ENCODE assay signal across 20 cellular contexts in genomic region chr11:10749476-10749875, GRCh38. TPM values are rescaled to one million over a fixed set of nuclear protein-coding genes. Genes with fewer than 3 reads are reported as not detected.
DNase-seq lines count a peak whose midpoint lies in the region; ATAC-seq and TF ChIP-seq lines count a peak whose summit lies in the region.
"Had no signal": no experiment of that assay in that cellular context is flagged by ENCODE, and none has a peak within 500 bp of the region (broad histone marks: within the 10 kb centered on the region; RNA-seq: fewer than 3 reads in every experiment).

No MANE protein-coding gene starts in this region.

- H3K4me1 ChIP-seq in BLaER1 treated with 17β-estradiol and CSF1 and Interleukin-3, amounts not matched to agents 10 nM and 100 nM, result peaks cover 19 to 52% (median 41%) of the 10 kb centered on the region in 10 experiments
- peaks cover 17% of the 10 kb centered on the region for H3K4me1 ChIP-seq in CD8-positive, alpha-beta memory T cell (ENCODE audit: insufficient read depth, low read length)
- peaks cover 10 to 26% of the 10 kb centered on the region in 2 donors for H3K4me1 ChIP-seq in gastrocnemius medialis

- H3K4me2 ChIP-seq in BLaER1 treated with 17β-estradiol and CSF1 and Interleukin-3, amounts not matched to agents 10 nM and 100 nM, result peak overlapping the region in 7 of 11 experiments; percentile 19 to 71 (median 55); a peak in 9 of 22 replicates

- peaks cover 21 to 57% (median 41%) of the 10 kb centered on the region in 3 donors for H3K4me1 Mint-ChIP-seq in CD8-positive, alpha-beta memory T cell
- peaks cover 34% of the 10 kb centered on the region for H3K4me1 Mint-ChIP-seq in activated CD8-positive, alpha-beta T cell treated with anti-CD3 and anti-CD28 coated beads, Interleukin-2, amount 10 ng/mL, durations not matched to agents 7 days and 5 days (ENCODE audit: low read depth)
- peaks cover 16 to 24% of the 10 kb centered on the region in 2 donors for H3K4me1 Mint-ChIP-seq in natural killer cell treated with Interleukin-12 subunit alpha and Interleukin-12 subunit beta and Interleukin-15 and Interleukin-18, amount 100 ng/mL, for 72 hours (ENCODE audit: low read depth in 2 of 2)

- intact Hi-C loops in gastrocnemius medialis (cut with DNase I; ENCODE audit: low total_unique reads), result no loop called here

- H3K36me3 ChIP-seq in BLaER1 treated with 17β-estradiol and CSF1 and Interleukin-3, amounts not matched to agents 10 nM and 100 nM, result peaks cover 6 to 20% (median 17%) of the 10 kb centered on the region in 11 experiments; a peak in 19 of 22 replicates
- peaks cover 8% of the 10 kb centered on the region for H3K36me3 ChIP-seq in CD8-positive, alpha-beta memory T cell (ENCODE audit: insufficient read depth, low read length)
- peaks cover 0 to 19% of the 10 kb centered on the region in 2 donors for H3K36me3 ChIP-seq in gastrocnemius medialis
- H3K36me3 ChIP-seq: thoracic aorta had no signal

- in situ Hi-C loops in gastrocnemius medialis (cut with MboI; ENCODE audit: low sequenced_read_pairs in 4 of 4), result loop anchor here in 3 of 4 donors (25.0 kb wide), 3 partner anchors 212 to 987 kb away; partner anchors contain the start of gene RNF141 (in 1 of the 3)

- CTCF ChIA-PET in CD8-positive, alpha-beta memory T cell (lab: Charles Lee), result no interaction called here
- CTCF ChIA-PET in activated CD8-positive, alpha-beta T cell treated with anti-CD3 and anti-CD28 coated beads, Interleukin-2, amount 10 ng/mL, durations not matched to agents 7 days and 5 days (lab: Charles Lee), result interaction anchor here (2.3 kb wide), 1 partner anchor 12 kb away, joined by 8 read pairs; no protein-coding TSS in a partner anchor
- CTCF ChIA-PET in HEK293T (lab: Yijun Ruan, JAX), result no interaction called here

- no peak for TF ChIP-seq POLR2A in gastrocnemius medialis (IDR thresholded peaks at IDR 0.05)

- no peak overlapping the region for H3K4me3 ChIP-seq in BLaER1 treated with 17β-estradiol and CSF1 and Interleukin-3, amounts not matched to agents 10 nM and 100 nM
- no peak overlapping the region for H3K4me3 ChIP-seq in CD8-positive, alpha-beta memory T cell (ENCODE audit: low read length)
- H3K4me3 ChIP-seq in gastrocnemius medialis, result no peak overlapping the region

- no peaks in the 10 kb centered on the region for H3K9me3 Mint-ChIP-seq in CD8-positive, alpha-beta memory T cell
- H3K9me3 Mint-ChIP-seq in activated CD8-positive, alpha-beta T cell treated with anti-CD3 and anti-CD28 coated beads, Interleukin-2, amount 10 ng/mL, durations not matched to agents 7 days and 5 days (ENCODE audit: insufficient read depth), result no peaks in the 10 kb centered on the region
- no peaks in the 10 kb centered on the region for H3K9me3 Mint-ChIP-seq in natural killer cell treated with Interleukin-12 subunit alpha and Interleukin-12 subunit beta and Interleukin-15 and Interleukin-18, amount 100 ng/mL, for 72 hours

- H3K9ac ChIP-seq in BLaER1 treated with 17β-estradiol and CSF1 and Interleukin-3, amounts not matched to agents 10 nM and 100 nM, result no peak overlapping the region

- no peaks in the 10 kb centered on the region for H3K9me3 ChIP-seq in BLaER1 treated with 17β-estradiol and CSF1 and Interleukin-3, amounts not matched to agents 10 nM and 100 nM (replicated peaks in 1 of 11)
- no peaks in the 10 kb centered on the region for H3K9me3 ChIP-seq in CD8-positive, alpha-beta memory T cell (ENCODE audit: low read length)
- H3K9me3 ChIP-seq in gastrocnemius medialis, result no peaks in the 10 kb centered on the region
- H3K9me3 ChIP-seq: esophagus squamous epithelium, neutrophil, thoracic aorta had no signal

- peak overlapping the region in 6 of 7 donors; percentile 2 to 58 (median 8) for H3K4me3 Mint-ChIP-seq in CD8-positive, alpha-beta memory T cell
- peak overlapping the region; percentile 1 for H3K4me3 Mint-ChIP-seq in activated CD8-positive, alpha-beta T cell treated with anti-CD3 and anti-CD28 coated beads, Interleukin-2, amount 10 ng/mL, durations not matched to agents 7 days and 5 days
- H3K4me3 Mint-ChIP-seq in natural killer cell treated with Interleukin-12 subunit alpha and Interleukin-12 subunit beta and Interleukin-15 and Interleukin-18, amount 100 ng/mL, for 72 hours, result peak overlapping the region; percentile 7

- POLR2A ChIA-PET in CD8-positive, alpha-beta memory T cell (lab: Charles Lee), result no interaction called here
- POLR2A ChIA-PET in activated CD8-positive, alpha-beta T cell treated with anti-CD3 and anti-CD28 coated beads, Interleukin-2, amount 10 ng/mL, durations not matched to agents 7 days and 5 days (lab: Charles Lee), result interaction anchor here (1.2 kb wide), 1 partner anchor 59 kb away, joined by 3 read pairs; the partner anchor contains the start of gene EIF4G2
- POLR2A ChIA-PET in HEK293T (lab: Yijun Ruan, JAX), result no interaction called here

- H3K27me3 Mint-ChIP-seq in CD8-positive, alpha-beta memory T cell, result no peaks in the 10 kb centered on the region
- no peaks in the 10 kb centered on the region for H3K27me3 Mint-ChIP-seq in activated CD8-positive, alpha-beta T cell treated with anti-CD3 and anti-CD28 coated beads, Interleukin-2, amount 10 ng/mL, durations not matched to agents 7 days and 5 days (ENCODE audit: low read depth)
- H3K27me3 Mint-ChIP-seq in natural killer cell treated with Interleukin-12 subunit alpha and Interleukin-12 subunit beta and Interleukin-15 and Interleukin-18, amount 100 ng/mL, for 72 hours, result no peaks in the 10 kb centered on the region

- H3K27ac ChIP-seq in BLaER1 treated with 17β-estradiol and CSF1 and Interleukin-3, amounts not matched to agents 10 nM and 100 nM, result peak overlapping the region in 8 of 11 experiments; percentile 25 to 87 (median 68); a peak in 14 of 22 replicates
- no peak overlapping the region for H3K27ac ChIP-seq in CD8-positive, alpha-beta memory T cell (ENCODE audit: low read depth, low read length)
- peak overlapping the region in 2 of 4 donors; percentile 22 to 96 for H3K27ac ChIP-seq in gastrocnemius medialis
- H3K27ac ChIP-seq: neutrophil had no signal

- no peak for TF ChIP-seq CTCF in gastrocnemius medialis (IDR thresholded peaks at IDR 0.05 in 4 of 5, conservative IDR thresholded peaks at IDR 0.05 in 1 of 5)

- H3K27me3 ChIP-seq in BLaER1 treated with 17β-estradiol and CSF1 and Interleukin-3, amounts not matched to agents 10 nM and 100 nM, result no peaks in the 10 kb centered on the region
- no peaks in the 10 kb centered on the region for H3K27me3 ChIP-seq in CD8-positive, alpha-beta memory T cell (ENCODE audit: insufficient read depth, low read length, poor library complexity, severe bottlenecking)
- no peaks in the 10 kb centered on the region for H3K27me3 ChIP-seq in gastrocnemius medialis
- H3K27me3 ChIP-seq: esophagus squamous epithelium, neutrophil had no signal

- H4K20me1 ChIP-seq in BLaER1 treated with 17β-estradiol and CSF1 and Interleukin-3, amounts not matched to agents 10 nM and 100 nM, result peaks cover 0 to 13% (median 6%) of the 10 kb centered on the region in 11 experiments; a peak in 7 of 22 replicates

- H3K36me3 Mint-ChIP-seq in CD8-positive, alpha-beta memory T cell, result peaks cover 0 to 31% (median 0%) of the 10 kb centered on the region in 3 donors
- H3K36me3 Mint-ChIP-seq in activated CD8-positive, alpha-beta T cell treated with anti-CD3 and anti-CD28 coated beads, Interleukin-2, amount 10 ng/mL, durations not matched to agents 7 days and 5 days (ENCODE audit: low read depth), result peaks cover 16% of the 10 kb centered on the region
- H3K36me3 Mint-ChIP-seq in natural killer cell treated with Interleukin-12 subunit alpha and Interleukin-12 subunit beta and Interleukin-15 and Interleukin-18, amount 100 ng/mL, for 72 hours, result peaks cover 4% of the 10 kb centered on the region

- no peak for DNase-seq in CD8-positive, alpha-beta memory T cell
- no peak for DNase-seq in activated CD8-positive, alpha-beta T cell treated with anti-CD3 and anti-CD28 coated beads, Interleukin-2, amount 10 ng/mL, durations not matched to agents 7 days and 5 days
- DNase-seq in natural killer cell treated with Interleukin-12 subunit alpha and Interleukin-12 subunit beta and Interleukin-15 and Interleukin-18, amount 100 ng/mL, for 72 hours (ENCODE audit: low spot score), result no peak
- DNase-seq in HEK293T (ENCODE audit: extremely low spot score) (no peak), gastrocnemius medialis (no peak)
- DNase-seq in stimulated activated naive CD4-positive, alpha-beta T cell (lab: John Stamatoyannopoulos, UW), result no peak
- DNase-seq: DMS 273 treated with DMSO at 0.1 percent for 48 hours; effector CD8-positive, alpha-beta T cell; esophagus squamous epithelium; GDM1; Kasumi-1; midbrain; NCI-H1105 treated with DMSO at 0.1 percent for 48 hours; NCI-H524 treated with DMSO at 0.1 percent for 48 hours; right cardiac atrium; stimulated activated CD4-positive, alpha-beta T cell treated with anti-CD3 and anti-CD28 coated beads, Interleukin-15, amount 100 ng/mL, for 24 hours had no signal

- H3K27ac Mint-ChIP-seq in CD8-positive, alpha-beta memory T cell, result peak overlapping the region in 2 of 8 donors; percentile 21 to 54
- H3K27ac Mint-ChIP-seq in activated CD8-positive, alpha-beta T cell treated with anti-CD3 and anti-CD28 coated beads, Interleukin-2, amount 10 ng/mL, durations not matched to agents 7 days and 5 days, result no peak overlapping the region
- H3K27ac Mint-ChIP-seq in natural killer cell treated with Interleukin-12 subunit alpha and Interleukin-12 subunit beta and Interleukin-15 and Interleukin-18, amount 100 ng/mL, for 72 hours, result peak overlapping the region in 1 of 2 donors; percentile 3

- ATAC-seq in activated CD8-positive, alpha-beta T cell treated with anti-CD3 and anti-CD28 coated beads, Interleukin-2, amount 10 ng/mL, durations not matched to agents 7 days and 5 days, result no peak
- ATAC-seq in natural killer cell treated with Interleukin-12 subunit alpha and Interleukin-12 subunit beta and Interleukin-15 and Interleukin-18, amount 100 ng/mL, for 72 hours, result no peak
- no peak for ATAC-seq in gastrocnemius medialis
- ATAC-seq: right cardiac atrium had no signal

RNA-seq across cellular contexts. Expression of gene CTR9, which starts 1.6 kb away (rescaled TPM):
- 10 to 100 TPM; 49.9 to 60.8 TPM for total RNA-seq in CD8-positive, alpha-beta memory T cell
- 57.9 TPM for polyA plus RNA-seq in CD8-positive, alpha-beta memory T cell
- total RNA-seq in activated CD8-positive, alpha-beta T cell treated with anti-CD3 and anti-CD28 coated beads, Interleukin-2, amount 10 ng/mL, durations not matched to agents 7 days and 5 days, result 10 to 100 TPM; 43.4 to 44.0 TPM
- 10 to 100 TPM; 42.9 to 45.7 TPM for total RNA-seq in natural killer cell treated with Interleukin-12 subunit alpha and Interleukin-12 subunit beta and Interleukin-15 and Interleukin-18, amount 100 ng/mL, for 72 hours
- total RNA-seq in gastrocnemius medialis, result 10 to 100 TPM; 18.3 to 22.2 (median 20.4) TPM

RNA-seq across cellular contexts. Expression of gene IRAG1, which starts 55.9 kb away (rescaled TPM):
- not detected for total RNA-seq in CD8-positive, alpha-beta memory T cell
- not detected for polyA plus RNA-seq in CD8-positive, alpha-beta memory T cell
- total RNA-seq in activated CD8-positive, alpha-beta T cell treated with anti-CD3 and anti-CD28 coated beads, Interleukin-2, amount 10 ng/mL, durations not matched to agents 7 days and 5 days, result not detected
- not detected for total RNA-seq in natural killer cell treated with Interleukin-12 subunit alpha and Interleukin-12 subunit beta and Interleukin-15 and Interleukin-18, amount 100 ng/mL, for 72 hours
- total RNA-seq in gastrocnemius medialis, result 1 to 10 TPM; 1.6 to 7.6 (median 3.6) TPM
- total RNA-seq: activated CD8-positive, alpha-beta memory T cell treated with anti-CD3 and anti-CD28 coated beads for 36 hours had no signal

RNA-seq across cellular contexts. Expression of gene EIF4G2, which starts 59.2 kb away (rescaled TPM):
- 1,000 to 10,000 TPM; 1,516 to 1,609 TPM for total RNA-seq in CD8-positive, alpha-beta memory T cell
- 547 TPM for polyA plus RNA-seq in CD8-positive, alpha-beta memory T cell
- 100 to 1,000 TPM; 667 to 682 TPM for total RNA-seq in activated CD8-positive, alpha-beta T cell treated with anti-CD3 and anti-CD28 coated beads, Interleukin-2, amount 10 ng/mL, durations not matched to agents 7 days and 5 days
- 1,000 to 10,000 TPM in 1 of 2 donors, 100 to 1,000 TPM in 1; 997 to 1,080 TPM for total RNA-seq in natural killer cell treated with Interleukin-12 subunit alpha and Interleukin-12 subunit beta and Interleukin-15 and Interleukin-18, amount 100 ng/mL, for 72 hours
- total RNA-seq in gastrocnemius medialis, result 100 to 1,000 TPM; 397 to 521 (median 465) TPM
